ENCODE assay signal across 14 cellular contexts in the genomic region with DNA sequence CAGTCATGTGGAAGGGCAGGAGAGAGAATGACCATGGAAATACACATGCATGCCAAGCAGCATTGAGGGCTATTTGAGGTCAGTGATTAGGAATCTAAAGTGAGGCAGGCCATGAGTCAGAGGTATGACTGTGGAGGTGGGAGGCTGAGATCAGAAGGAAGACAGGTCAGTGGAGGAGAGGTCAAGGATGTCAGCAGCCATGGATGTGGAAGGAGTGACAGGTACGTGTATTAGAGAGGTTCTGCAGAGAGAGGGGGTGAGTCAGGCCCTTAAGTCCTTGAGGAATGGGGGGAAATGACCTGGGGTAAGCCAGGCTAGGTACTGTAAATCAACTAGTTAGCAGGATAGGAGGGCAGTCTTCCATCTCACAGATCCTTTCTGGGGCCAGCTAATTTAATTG.
A peak's percentile ranks its signal among the peaks of the same experiment; 100 is the strongest.
DNase-seq lines count a peak whose midpoint lies in the region; ATAC-seq, FAIRE-seq and TF ChIP-seq lines count a peak whose summit lies in the region.
"Had no signal": no experiment of that assay in that cellular context is flagged by ENCODE, and none has a peak within 500 bp of the region (broad histone marks: within the 10 kb centered on the region; RNA-seq: fewer than 3 reads in every experiment).

No MANE protein-coding gene starts in this region.

- TF ChIP-seq CTCF in brain microvascular endothelial cell (IDR thresholded peaks at IDR 0.05; ENCODE audit: low read depth, low read length, missing control alignments) = no peak
- TF ChIP-seq CTCF in D721Med (IDR thresholded peaks at IDR 0.05; ENCODE audit: insufficient read depth, missing control alignments) = no peak

- FAIRE-seq in D721Med (lab: Jason Lieb, UNC) = no peak
- FAIRE-seq: islet of Langerhans had no signal

- no peaks in the 10 kb centered on the region for H3K36me3 Mint-ChIP-seq in natural killer cell treated with Interleukin-12 subunit alpha and Interleukin-12 subunit beta and Interleukin-15 and Interleukin-18, amount 100 ng/mL, for 72 hours

- H3K27ac ChIP-seq in brain microvascular endothelial cell = no peak overlapping the region
- H3K27ac ChIP-seq: right lobe of liver had no signal

- H3K27ac Mint-ChIP-seq in natural killer cell treated with Interleukin-12 subunit alpha and Interleukin-12 subunit beta and Interleukin-15 and Interleukin-18, amount 100 ng/mL, for 72 hours = no peak overlapping the region
- H3K27ac Mint-ChIP-seq: activated T-cell treated with anti-CD3 and anti-CD28 coated beads, Interleukin-2, amount 50 U/mL, for 72 hours had no signal

- no peak for ATAC-seq in natural killer cell treated with Interleukin-12 subunit alpha and Interleukin-12 subunit beta and Interleukin-15 and Interleukin-18, amount 100 ng/mL, for 72 hours

- H3K36me3 ChIP-seq in brain microvascular endothelial cell (replicated peaks) = no peaks in the 10 kb centered on the region
- H3K36me3 ChIP-seq: right lobe of liver had no signal

- in situ Hi-C loops in ACHN (cut with HindIII; ENCODE audit: low pct_ligation_motif_present, low pct_unique_long_range_greater_than_20kb, low sequenced_read_pairs) (no loop called here), brain microvascular endothelial cell (cut with HindIII; ENCODE audit: low pct_ligation_motif_present, low sequenced_read_pairs) (no loop called here)

- H3K4me3 Mint-ChIP-seq in natural killer cell treated with Interleukin-12 subunit alpha and Interleukin-12 subunit beta and Interleukin-15 and Interleukin-18, amount 100 ng/mL, for 72 hours = no peak overlapping the region
- H3K4me3 Mint-ChIP-seq: activated T-cell treated with anti-CD3 and anti-CD28 coated beads, Interleukin-2, amount 50 U/mL, for 72 hours had no signal

- no peaks in the 10 kb centered on the region for H3K27me3 ChIP-seq in brain microvascular endothelial cell (replicated peaks)
- H3K27me3 ChIP-seq: right lobe of liver had no signal

- peaks cover 18 to 19% of the 10 kb centered on the region in 2 donors for H3K4me1 Mint-ChIP-seq in natural killer cell treated with Interleukin-12 subunit alpha and Interleukin-12 subunit beta and Interleukin-15 and Interleukin-18, amount 100 ng/mL, for 72 hours (ENCODE audit: low read depth in 2 of 2)

- DNase-seq in ACHN (peak; percentile 73), HK-2 (ENCODE audit: unreplicated experiment) (peak; percentile 70), brain microvascular endothelial cell (peak; percentile 7), kidney tubule cell (ENCODE audit: low spot score) (peak; percentile 98), SKM-1 treated with dmso at 0.1 percent for 144 hours (lab: John Stamatoyannopoulos, UW; ENCODE audit: unreplicated experiment) (no peak), DMS79 (lab: John Stamatoyannopoulos, UW) (no peak), D721Med (ENCODE audit: insufficient read length, low spot score) (no peak)
- DNase-seq in natural killer cell treated with Interleukin-12 subunit alpha and Interleukin-12 subunit beta and Interleukin-15 and Interleukin-18, amount 100 ng/mL, for 72 hours (ENCODE audit: low spot score) = no peak
- DNase-seq: activated CD4-positive, CD25-positive, alpha-beta regulatory T cell; activated T-cell treated with anti-CD3 and anti-CD28 coated beads, Interleukin-2, amount 50 U/mL, for 72 hours; NCI-H2029 treated with DMSO at 0.1 percent for 48 hours; OCI-M1; right lobe of liver had no signal

- H3K27me3 Mint-ChIP-seq in natural killer cell treated with Interleukin-12 subunit alpha and Interleukin-12 subunit beta and Interleukin-15 and Interleukin-18, amount 100 ng/mL, for 72 hours = no peaks in the 10 kb centered on the region

- H3K4me3 ChIP-seq in brain microvascular endothelial cell (ENCODE audit: low read depth, low read length) = no peak overlapping the region
- H3K4me3 ChIP-seq: right lobe of liver had no signal

- no peaks in the 10 kb centered on the region for H3K9me3 Mint-ChIP-seq in natural killer cell treated with Interleukin-12 subunit alpha and Interleukin-12 subunit beta and Interleukin-15 and Interleukin-18, amount 100 ng/mL, for 72 hours
- H3K9me3 Mint-ChIP-seq: activated T-cell treated with anti-CD3 and anti-CD28 coated beads, Interleukin-2, amount 50 U/mL, for 72 hours had no signal

Comparison
In these comparisons a context has a peak if more than half of its experiments do, and no peak if none do; other contexts are left out.
1. DNase-seq: peak in ACHN (single experiment), HK-2 (single experiment), brain microvascular endothelial cell (single experiment) and kidney tubule cell (single experiment); none in natural killer cell treated with Interleukin-12 subunit alpha and Interleukin-12 subunit beta and Interleukin-15 and Interleukin-18, amount 100 ng/mL, for 72 hours (single experiment), SKM-1 treated with dmso at 0.1 percent for 144 hours (single experiment), DMS79 (single experiment) and D721Med (single experiment).